26 cellular contexts compared by ENCODE assay signal in genomic region chr1:208107415-208107814, GRCh38.
DNase-seq lines count a peak whose midpoint lies in the region; ATAC-seq, FAIRE-seq and TF ChIP-seq lines count a peak whose summit lies in the region.
"Had no signal": no experiment of that assay in that cellular context is flagged by ENCODE, and none has a peak within 500 bp of the region (broad histone marks: within the 10 kb centered on the region; RNA-seq: fewer than 3 reads in every experiment).

No MANE protein-coding gene starts in this region.

- H4K91ac ChIP-seq in IMR-90 (ENCODE audit: insufficient read depth, low read depth, low read length) = no peak overlapping the region

- DNase-seq in IMR-90 (no peak), astrocyte (ENCODE audit: low read depth) (no peak), left lung (no peak), T-helper 1 cell (no peak), NCI-H1417 (lab: John Stamatoyannopoulos, UW) (no peak)
- DNase-seq in stimulated activated effector memory CD8-positive, alpha-beta T cell treated with anti-CD3 and anti-CD28 coated beads, Interleukin-12 subunit alpha, Interleukin-12 subunit beta, amount 100 ng/mL, for 72 hours (ENCODE audit: low spot score in 2 of 2) = no peak
- DNase-seq: activated CD4-positive, alpha-beta T cell treated with anti-CD3 and anti-CD28 coated beads, Interleukin-2, amount 50 U/mL, for 1 hour; activated CD8-positive, alpha-beta memory T cell treated with anti-CD3 and anti-CD28 coated beads, Interleukin-2, amount 50 U/mL, for 48 hours; AML-193; CD4-positive, alpha-beta memory T cell; NCI-H146; NCI-H510A; stimulated activated CD4-positive, alpha-beta T cell treated with anti-CD3 and anti-CD28 coated beads, Interleukin-15, amount 100 ng/mL, for 24 hours; WERI-Rb-1 had no signal

- BruUV-seq in IMR-90 (replicated peaks; lab: Mats Ljungman, UMichigan) = no TSS peak

- intact Hi-C loops in IMR-90 (cut with micrococcal nuclease) (no loop called here), left lung (cut with DNase I) (no loop called here)

- no peak overlapping the region for H2BK20ac ChIP-seq in IMR-90 (ENCODE audit: low read depth, low read length)

- H3K14ac ChIP-seq in IMR-90 (replicated peaks; ENCODE audit: low read depth, low read length) = 0 out of 2 replicates have a peak overlapping the region, but pooled peaks have one; percentile 79

- H3K27me3 ChIP-seq in IMR-90 (ENCODE audit: control insufficient read depth, insufficient read depth, low read length) (no peaks in the 10 kb centered on the region), astrocyte (ENCODE audit: insufficient read depth, low read length) (no peaks in the 10 kb centered on the region), left lung (no peaks in the 10 kb centered on the region), subcutaneous abdominal adipose tissue (ENCODE audit: control insufficient read depth in 5 of 5, insufficient read depth in 4 of 5, low read length in 5 of 5) (no peaks in the 10 kb centered on the region)
- H3K27me3 ChIP-seq: MG63, tibial nerve had no signal

- H2AFZ ChIP-seq in IMR-90 (replicated peaks; ENCODE audit: low read length, poor library complexity) (no peak overlapping the region), astrocyte (ENCODE audit: low read depth, low read length) (no peak overlapping the region)

- no peak for TF ChIP-seq CTCF in IMR-90 (conservative IDR thresholded peaks at IDR 0.05; ENCODE audit: low read depth, low read length)
- no peak for TF ChIP-seq CTCF in astrocyte (IDR thresholded peaks at IDR 0.05; ENCODE audit: insufficient read depth, low read depth, low read length)
- TF ChIP-seq CTCF in left lung (IDR thresholded peaks at IDR 0.05) = no peak

- no peak overlapping the region for H4K5ac ChIP-seq in IMR-90 (ENCODE audit: low read depth, low read length)

- no peaks in the 10 kb centered on the region for H3K79me2 ChIP-seq in astrocyte (ENCODE audit: insufficient read depth, low read length)

- ATAC-seq in IMR-90 (ENCODE audit: low read depth) (no peak), left lung (peak; percentile 75), GM18511 (IDR thresholded peaks at IDR 0.05; ENCODE audit: unreplicated experiment) (no peak)
- no peak for ATAC-seq in stimulated activated effector memory CD8-positive, alpha-beta T cell treated with anti-CD3 and anti-CD28 coated beads, Interleukin-12 subunit alpha, Interleukin-12 subunit beta, amount 100 ng/mL, for 72 hours
- ATAC-seq: left lobe of liver; natural killer cell treated with Interleukin-12 subunit alpha and Interleukin-12 subunit beta and Interleukin-15 and Interleukin-18, amount 100 ng/mL, for 72 hours; sciatic nerve had no signal

- TF ChIP-seq POLR2A in IMR-90 (IDR thresholded peaks at IDR 0.05; ENCODE audit: low read depth, low read length) = no peak

- peaks cover 11% of the 10 kb centered on the region for H3K27me3 Mint-ChIP-seq in astrocyte (ENCODE audit: low read depth, unreplicated experiment)
- H3K27me3 Mint-ChIP-seq: activated naive CD8-positive, alpha-beta T cell; stimulated activated naive CD8-positive, alpha-beta T cell treated with anti-CD3 and anti-CD28 coated beads, Interleukin-15, Interleukin-2, amounts not matched to agents 100 ng/mL and 50 ng/mL, for 24 hours had no signal

- H2AK9ac ChIP-seq in IMR-90 (replicated peaks; ENCODE audit: low read depth, low read length, poor library complexity) = no peak overlapping the region

- H4K20me1 ChIP-seq in IMR-90 (ENCODE audit: insufficient read depth, low read length) = no peaks in the 10 kb centered on the region
- H4K20me1 ChIP-seq in astrocyte (ENCODE audit: insufficient read depth, low read length) = no peaks in the 10 kb centered on the region

- no peak for TF ChIP-seq RAD21 in IMR-90 (IDR thresholded peaks at IDR 0.05; ENCODE audit: low read length)

- H4K8ac ChIP-seq in IMR-90 (ENCODE audit: low read depth in 2 of 2, low read length in 2 of 2) = no peak overlapping the region

- no peak overlapping the region for H2BK5ac ChIP-seq in IMR-90 (ENCODE audit: low read depth, low read length, poor library complexity, severe bottlenecking)

- in situ Hi-C loops in IMR-90 (cut with MboI; ENCODE audit: low sequenced_read_pairs) = no loop called here

- peaks cover 3% of the 10 kb centered on the region; the same call in 1 of the 2 replicates for H3K9me1 ChIP-seq in IMR-90 (ENCODE audit: insufficient read depth, low read length)

- H3K79me1 ChIP-seq in IMR-90 (ENCODE audit: low read depth in 1 of 2, low read length in 2 of 2) = no peaks in the 10 kb centered on the region

- dilution Hi-C loops in IMR-90 (cut with HindIII; ENCODE audit: low sequenced_read_pairs, unreplicated experiment) = no loop called here

- H3K23ac ChIP-seq in IMR-90 (ENCODE audit: low read depth, low read length) = no peak overlapping the region

- H3K4me3 Mint-ChIP-seq in astrocyte (ENCODE audit: unreplicated experiment) = no peak overlapping the region
- no peak overlapping the region for H3K4me3 Mint-ChIP-seq in stimulated activated effector memory CD8-positive, alpha-beta T cell treated with anti-CD3 and anti-CD28 coated beads, Interleukin-12 subunit alpha, Interleukin-12 subunit beta, amount 100 ng/mL, for 72 hours
- H3K4me3 Mint-ChIP-seq: activated naive CD8-positive, alpha-beta T cell; CD4-positive, alpha-beta memory T cell; central memory CD8-positive, alpha-beta T cell; natural killer cell treated with Interleukin-12 subunit alpha and Interleukin-12 subunit beta and Interleukin-15 and Interleukin-18, amount 100 ng/mL, for 72 hours; stimulated activated naive CD8-positive, alpha-beta T cell treated with anti-CD3 and anti-CD28 coated beads, Interleukin-15, Interleukin-2, amounts not matched to agents 100 ng/mL and 50 ng/mL, for 24 hours had no signal

- H3K4ac ChIP-seq in IMR-90 (ENCODE audit: low read depth, low read length) = no peak overlapping the region

- H3K18ac ChIP-seq in IMR-90 (ENCODE audit: low read depth, low read length) = no peak overlapping the region

- H3K56ac ChIP-seq in IMR-90 (ENCODE audit: extremely low read depth, insufficient read depth, low read length) = no peak overlapping the region

- WGBS in IMR-90 (ENCODE audit: extremely low coverage in 2 of 2, insufficient read length in 1 of 2), 2 experiments = 67% methylated on average over 1 of the region's 7 CpGs; no CpG with 5 or more reads in 1 of the 2 experiments

- H3K36me3 ChIP-seq in IMR-90 (ENCODE audit: control insufficient read depth, insufficient read depth, low read length) (no peaks in the 10 kb centered on the region), astrocyte (ENCODE audit: insufficient read depth, low read length) (no peaks in the 10 kb centered on the region), left lung (peaks cover 0 to 16% of the 10 kb centered on the region in 2 donors), subcutaneous abdominal adipose tissue (ENCODE audit: control insufficient read depth in 5 of 5, insufficient read depth in 5 of 5, low read length in 5 of 5) (peaks cover 0 to 13% (median 2%) of the 10 kb centered on the region in 5 donors)
- H3K36me3 ChIP-seq: MG63, tibial nerve had no signal

- H3K9ac ChIP-seq in IMR-90 (ENCODE audit: low read depth, low read length) = no peak overlapping the region
- H3K9ac ChIP-seq in astrocyte (ENCODE audit: low read length) = no peak overlapping the region
- no peak overlapping the region for H3K9ac ChIP-seq in subcutaneous abdominal adipose tissue (ENCODE audit: low read length in 5 of 5)

- peaks cover 5% of the 10 kb centered on the region for H3K36me3 Mint-ChIP-seq in astrocyte (ENCODE audit: low read depth, unreplicated experiment)
- no peaks in the 10 kb centered on the region for H3K36me3 Mint-ChIP-seq in stimulated activated effector memory CD8-positive, alpha-beta T cell treated with anti-CD3 and anti-CD28 coated beads, Interleukin-12 subunit alpha, Interleukin-12 subunit beta, amount 100 ng/mL, for 72 hours
- H3K36me3 Mint-ChIP-seq: activated naive CD8-positive, alpha-beta T cell; CD4-positive, alpha-beta memory T cell; natural killer cell treated with Interleukin-12 subunit alpha and Interleukin-12 subunit beta and Interleukin-15 and Interleukin-18, amount 100 ng/mL, for 72 hours had no signal

- CTCF ChIA-PET in IMR-90 (lab: Yijun Ruan, JAX) = no interaction called here

- no peak overlapping the region for H3K27ac ChIP-seq in IMR-90 (ENCODE audit: insufficient read depth, low read length)
- no peak overlapping the region for H3K27ac ChIP-seq in astrocyte (ENCODE audit: low read depth, low read length)
- no peak overlapping the region for H3K27ac ChIP-seq in left lung
- peak overlapping the region; percentile 16 for H3K27ac ChIP-seq in subcutaneous abdominal adipose tissue (ENCODE audit: low read depth, low read length)
- H3K27ac ChIP-seq: tibial nerve, WERI-Rb-1 had no signal

- H3K9me3 Mint-ChIP-seq in astrocyte (ENCODE audit: unreplicated experiment) = no peaks in the 10 kb centered on the region
- H3K9me3 Mint-ChIP-seq in stimulated activated effector memory CD8-positive, alpha-beta T cell treated with anti-CD3 and anti-CD28 coated beads, Interleukin-12 subunit alpha, Interleukin-12 subunit beta, amount 100 ng/mL, for 72 hours = no peaks in the 10 kb centered on the region
- H3K9me3 Mint-ChIP-seq: activated T-helper 2 cell treated with anti-CD3 and anti-CD28 coated beads, Interferon-gamma antibody, Interleukin-2, Interleukin-4, amounts not matched to agents 10 μg/mL and 5 μg/mL and 100 μg/mL, durations not matched to agents 14 hours and 24 hours and 36 hours; CD4-positive, alpha-beta memory T cell; central memory CD8-positive, alpha-beta T cell; natural killer cell treated with Interleukin-12 subunit alpha and Interleukin-12 subunit beta and Interleukin-15 and Interleukin-18, amount 100 ng/mL, for 72 hours; stimulated activated naive CD8-positive, alpha-beta T cell treated with anti-CD3 and anti-CD28 coated beads, Interleukin-15, Interleukin-2, amounts not matched to agents 100 ng/mL and 50 ng/mL, for 24 hours had no signal

- H3K4me1 ChIP-seq in IMR-90 (ENCODE audit: control insufficient read depth, insufficient read depth, low read length) (0 out of 2 replicates have a peak, but pooled peaks cover 2% of the 10 kb centered on the region), astrocyte (ENCODE audit: insufficient read depth, low read length) (peaks cover 10% of the 10 kb centered on the region), left lung (no peaks in the 10 kb centered on the region), subcutaneous abdominal adipose tissue (ENCODE audit: control insufficient read depth in 5 of 5, insufficient read depth in 5 of 5, low read length in 5 of 5) (peaks cover 0 to 13% (median 10%) of the 10 kb centered on the region in 5 donors)

- H2AK5ac ChIP-seq in IMR-90 (ENCODE audit: low read depth, low read length) = no peak overlapping the region

- no peak overlapping the region for H2BK15ac ChIP-seq in IMR-90 (ENCODE audit: low read depth, low read length)

- 0 out of 2 replicates have a peak overlapping the region, but pooled peaks have one; percentile 22 for H2BK120ac ChIP-seq in IMR-90 (ENCODE audit: low read depth, low read length)

- POLR2A ChIA-PET in IMR-90 (lab: Charles Lee; ENCODE audit: unreplicated experiment) = no interaction called here

- no peak overlapping the region for H3K27ac Mint-ChIP-seq in astrocyte (ENCODE audit: unreplicated experiment)
- no peak overlapping the region for H3K27ac Mint-ChIP-seq in stimulated activated effector memory CD8-positive, alpha-beta T cell treated with anti-CD3 and anti-CD28 coated beads, Interleukin-12 subunit alpha, Interleukin-12 subunit beta, amount 100 ng/mL, for 72 hours
- H3K27ac Mint-ChIP-seq: activated naive CD8-positive, alpha-beta T cell; activated T-helper 2 cell treated with anti-CD3 and anti-CD28 coated beads, Interferon-gamma antibody, Interleukin-2, Interleukin-4, amounts not matched to agents 10 μg/mL and 5 μg/mL and 100 μg/mL, durations not matched to agents 14 hours and 24 hours and 36 hours; CD4-positive, alpha-beta memory T cell; natural killer cell treated with Interleukin-12 subunit alpha and Interleukin-12 subunit beta and Interleukin-15 and Interleukin-18, amount 100 ng/mL, for 72 hours; stimulated activated naive CD8-positive, alpha-beta T cell treated with anti-CD3 and anti-CD28 coated beads, Interleukin-15, Interleukin-2, amounts not matched to agents 100 ng/mL and 50 ng/mL, for 24 hours had no signal

- H3K4me3 ChIP-seq in IMR-90 (ENCODE audit: insufficient read depth, low read depth, low read length) (no peak overlapping the region), astrocyte (ENCODE audit: insufficient read depth, low read depth, low read length) (no peak overlapping the region), left lung (no peak overlapping the region), subcutaneous abdominal adipose tissue (ENCODE audit: low read depth in 1 of 5, low read length in 5 of 5) (no peak overlapping the region)
- H3K4me3 ChIP-seq: MG63, tibial nerve had no signal

- no peak for FAIRE-seq in astrocyte (lab: Jason Lieb, UNC)
- FAIRE-seq: endometrium had no signal

- H3K9me3 ChIP-seq in IMR-90 (ENCODE audit: control insufficient read depth, insufficient read depth, low read length) = no peaks in the 10 kb centered on the region
- H3K9me3 ChIP-seq in astrocyte (ENCODE audit: insufficient read depth, low read depth, low read length) = no peaks in the 10 kb centered on the region
- no peaks in the 10 kb centered on the region for H3K9me3 ChIP-seq in left lung
- no peaks in the 10 kb centered on the region for H3K9me3 ChIP-seq in subcutaneous abdominal adipose tissue (ENCODE audit: control insufficient read depth in 5 of 5, low read length in 5 of 5)
- H3K9me3 ChIP-seq: MG63, tibial nerve had no signal

- no peak overlapping the region for H3K4me2 ChIP-seq in IMR-90 (ENCODE audit: low read depth, low read length)
- peak overlapping the region; percentile 37 for H3K4me2 ChIP-seq in astrocyte (ENCODE audit: low read length)

- peaks cover 20% of the 10 kb centered on the region for H3K4me1 Mint-ChIP-seq in astrocyte (ENCODE audit: low read depth, unreplicated experiment)
- no peaks in the 10 kb centered on the region for H3K4me1 Mint-ChIP-seq in stimulated activated effector memory CD8-positive, alpha-beta T cell treated with anti-CD3 and anti-CD28 coated beads, Interleukin-12 subunit alpha, Interleukin-12 subunit beta, amount 100 ng/mL, for 72 hours
- H3K4me1 Mint-ChIP-seq: CD4-positive, alpha-beta memory T cell; central memory CD8-positive, alpha-beta T cell had no signal
